14 cellular contexts compared by ENCODE assay signal in genomic region chr3:114627760-114628159, GRCh38.
DNase-seq lines count a peak whose midpoint lies in the region; ATAC-seq and TF ChIP-seq lines count a peak whose summit lies in the region.
"Had no signal": no experiment of that assay in that cellular context is flagged by ENCODE, and none has a peak within 500 bp of the region (broad histone marks: within the 10 kb centered on the region; RNA-seq: fewer than 3 reads in every experiment).

No MANE protein-coding gene starts in this region.

- H3K4me1 Mint-ChIP-seq in WTC11 (peaks cover 21% of the 10 kb centered on the region), nephron progenitor cell (peaks cover 60% of the 10 kb centered on the region)

- H3K9me3 Mint-ChIP-seq in WTC11: no peaks in the 10 kb centered on the region
- H3K9me3 Mint-ChIP-seq in nephron progenitor cell: no peaks in the 10 kb centered on the region
- H3K9me3 Mint-ChIP-seq: activated naive CD8-positive, alpha-beta T cell treated with anti-CD3 and anti-CD28 coated beads for 36 hours; CD8-positive, alpha-beta memory T cell had no signal

- H3K36me3 ChIP-seq in vagina: no peaks in the 10 kb centered on the region

- H3K36me3 Mint-ChIP-seq in WTC11 (no peaks in the 10 kb centered on the region), nephron progenitor cell (ENCODE audit: low read depth) (no peaks in the 10 kb centered on the region)

- peaks cover 41% of the 10 kb centered on the region for H3K4me1 ChIP-seq in vagina

- H3K27me3 ChIP-seq in vagina: no peaks in the 10 kb centered on the region

- no peaks in the 10 kb centered on the region for H3K9me3 ChIP-seq in vagina

- no peak for ATAC-seq in WTC11
- ATAC-seq in GM18868 (IDR thresholded peaks at IDR 0.05; ENCODE audit: unreplicated experiment): no peak

- H3K27ac Mint-ChIP-seq in WTC11 (0 out of 2 replicates have a peak overlapping the region, but pooled peaks have one; percentile 61), nephron progenitor cell (peak overlapping the region; percentile 95)
- H3K27ac Mint-ChIP-seq: activated naive CD8-positive, alpha-beta T cell treated with anti-CD3 and anti-CD28 coated beads for 36 hours; CD8-positive, alpha-beta memory T cell had no signal

- no peak for TF ChIP-seq POLR2A in vagina (IDR thresholded peaks at IDR 0.05)

- H3K4me3 ChIP-seq in fibroblast of villous mesenchyme (ENCODE audit: low read depth, low read length) (no peak overlapping the region), vagina (no peak overlapping the region)
- H3K4me3 ChIP-seq: lung had no signal

- H3K4me3 Mint-ChIP-seq in WTC11: no peak overlapping the region
- H3K4me3 Mint-ChIP-seq in nephron progenitor cell: no peak overlapping the region
- H3K4me3 Mint-ChIP-seq: activated naive CD8-positive, alpha-beta T cell treated with anti-CD3 and anti-CD28 coated beads for 36 hours; CD8-positive, alpha-beta memory T cell had no signal

- CTCF ChIA-PET in WTC11 (lab: Charles Lee): no interaction called here

- POLR2A ChIA-PET in WTC11 (lab: Charles Lee): no interaction called here

- H3K27me3 Mint-ChIP-seq in WTC11 (ENCODE audit: low read depth): no peaks in the 10 kb centered on the region
- peaks cover 4% of the 10 kb centered on the region for H3K27me3 Mint-ChIP-seq in nephron progenitor cell (ENCODE audit: low read depth, poor library complexity)
- H3K27me3 Mint-ChIP-seq: activated naive CD8-positive, alpha-beta T cell treated with anti-CD3 and anti-CD28 coated beads for 36 hours had no signal

- H3K27ac ChIP-seq in vagina: peak overlapping the region; percentile 93

- intact Hi-C loops in vagina (cut with DNase I): loop anchor here (10.0 kb wide), 1 partner anchor 517 kb away; the partner anchor contains the start of gene ZBTB20

- TF ChIP-seq CTCF in WTC11 (IDR thresholded peaks at IDR 0.05): no peak
- TF ChIP-seq CTCF in fibroblast of villous mesenchyme (IDR thresholded peaks at IDR 0.05; ENCODE audit: insufficient read depth, low read depth, low read length): no peak
- no peak for TF ChIP-seq CTCF in nephron progenitor cell (IDR thresholded peaks at IDR 0.05)
- no peak for TF ChIP-seq CTCF in vagina (IDR thresholded peaks at IDR 0.05)

- DNase-seq in WTC11 (ENCODE audit: low spot score) (no peak), fibroblast of villous mesenchyme (ENCODE audit: low read depth) (peak; percentile 78), nephron progenitor cell (no peak), vagina (ENCODE audit: extremely low spot score in 2 of 2) (no peak), inferior parietal cortex (ENCODE audit: extremely low spot score) (no peak), KG1 (lab: John Stamatoyannopoulos, UW) (no peak)
- DNase-seq: activated CD4-positive, alpha-beta T cell treated with anti-CD3 and anti-CD28 coated beads for 4 hours; activated naive CD8-positive, alpha-beta T cell treated with anti-CD3 and anti-CD28 coated beads for 36 hours; activated T-cell treated with anti-CD3 and anti-CD28 coated beads for 4 hours; CD8-positive, alpha-beta memory T cell; NCI-H2107; T-helper 9 cell had no signal

TF ChIP-seq in WTC11, 78 proteins besides CTCF, POLR2A, EP300 and RAD21:
- TF ChIP-seq ATF1 (CRISPR knock-in tag; IDR thresholded peaks at IDR 0.05) (no peak), ZNF317 (CRISPR knock-in tag; IDR thresholded peaks at IDR 0.05; ENCODE audit: borderline replicate concordance, low read depth) (no peak), GABPB1 (CRISPR knock-in tag; IDR thresholded peaks at IDR 0.05) (no peak), ZNF281 (CRISPR knock-in tag; IDR thresholded peaks at IDR 0.05) (no peak), RORB (CRISPR knock-in tag; IDR thresholded peaks at IDR 0.05) (no peak), AR (CRISPR knock-in tag; IDR thresholded peaks at IDR 0.05) (no peak), E2F1 (CRISPR knock-in tag; IDR thresholded peaks at IDR 0.05) (no peak), ATF6 (CRISPR knock-in tag; IDR thresholded peaks at IDR 0.05) (no peak), ZMAT4 (CRISPR knock-in tag; IDR thresholded peaks at IDR 0.05) (no peak), NR3C1 (CRISPR knock-in tag; conservative IDR thresholded peaks at IDR 0.05; ENCODE audit: low read depth) (no peak)
